ENCODE assay signal across 1 cellular context in genomic region chr12:3135522-3136461, GRCh38.
TF ChIP-seq lines count a peak whose summit lies in the region.

No MANE protein-coding gene starts in this region.

TF ChIP-seq in GM23338, 12 proteins besides CTCF, POLR2A, EP300 and RAD21 (continued from another document):
- no peak for TF ChIP-seq ETS1 (IDR thresholded peaks at IDR 0.05)
- no peak for TF ChIP-seq REST (IDR thresholded peaks at IDR 0.05; ENCODE audit: unreplicated experiment)
- no peak for TF ChIP-seq ZNF462 (CRISPR knock-in tag; IDR thresholded peaks at IDR 0.05)
- TF ChIP-seq JUNB (IDR thresholded peaks at IDR 0.05; ENCODE audit: unreplicated experiment) = no peak
- TF ChIP-seq ZNF331 (CRISPR knock-in tag; IDR thresholded peaks at IDR 0.05; ENCODE audit: low read depth) = no peak
- no peak for TF ChIP-seq ZNF114 (CRISPR knock-in tag; IDR thresholded peaks at IDR 0.05)
- no peak for TF ChIP-seq NANOG (IDR thresholded peaks at IDR 0.05; ENCODE audit: borderline replicate concordance)
TF ChIP-seq in GM23338: peak in this region for 0.
